ENCODE assay signal across 9 cellular contexts in the genomic region with DNA sequence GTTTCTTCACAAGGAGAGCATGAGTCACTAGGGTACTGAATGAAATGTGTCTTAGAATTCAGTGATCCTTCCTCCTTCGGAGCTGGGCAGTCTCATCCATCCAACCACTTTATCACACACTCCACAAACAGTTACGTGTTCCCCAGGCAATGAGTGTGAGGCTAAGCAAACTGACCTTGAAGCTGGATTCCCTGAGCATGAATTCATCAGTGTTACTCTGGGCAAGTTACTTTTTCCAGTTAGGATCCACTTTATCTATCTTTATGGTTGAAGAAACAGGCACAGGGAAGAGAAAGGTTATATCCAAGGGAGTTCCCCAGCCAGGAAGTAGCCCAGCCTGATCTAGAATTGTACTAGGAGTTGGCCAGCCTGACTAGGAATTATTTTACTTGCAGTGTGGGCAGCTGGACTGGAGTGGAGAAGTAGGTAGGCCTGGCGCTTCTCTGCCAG. TPM values are rescaled to one million over a fixed set of nuclear protein-coding genes. Genes with fewer than 3 reads are reported as not detected.
A peak's percentile ranks its signal among the peaks of the same experiment; 100 is the strongest.
DNase-seq lines count a peak whose midpoint lies in the region; ATAC-seq, FAIRE-seq and TF ChIP-seq lines count a peak whose summit lies in the region.
"Had no signal": no experiment of that assay in that cellular context is flagged by ENCODE, and none has a peak within 500 bp of the region (broad histone marks: within the 10 kb centered on the region; RNA-seq: fewer than 3 reads in every experiment).

No MANE protein-coding gene starts in this region.

- TF ChIP-seq POLR2A in GM12891 (IDR thresholded peaks at IDR 0.05; ENCODE audit: low read depth, low read length), result no peak

- no peak for TF ChIP-seq CTCF in retinal pigment epithelial cell (conservative IDR thresholded peaks at IDR 0.05; ENCODE audit: low read depth, low read length)

- intact Hi-C loops in Right ventricle myocardium superior (cut with DNase I), result no loop called here

- peak; percentile 68 for ATAC-seq in Right ventricle myocardium superior (ENCODE audit: poor library complexity)
- ATAC-seq in GM18861 (IDR thresholded peaks at IDR 0.05; ENCODE audit: unreplicated experiment), result no peak
- ATAC-seq in GM18870 (IDR thresholded peaks at IDR 0.05; ENCODE audit: unreplicated experiment), result no peak

- H3K4me1 ChIP-seq in adipocyte (ENCODE audit: control insufficient read depth, insufficient read depth, low read length), result peaks cover 7% of the 10 kb centered on the region

- H3K9ac ChIP-seq in adipocyte (ENCODE audit: low read length), result no peak overlapping the region

- H3K27me3 ChIP-seq in adipocyte (replicated peaks; ENCODE audit: control insufficient read depth, insufficient read depth, low read length), result peaks cover 2% of the 10 kb centered on the region

- no peaks in the 10 kb centered on the region for H3K36me3 ChIP-seq in adipocyte (ENCODE audit: control insufficient read depth, insufficient read depth, low read length, severe bottlenecking)

- H3K9me3 ChIP-seq in adipocyte (ENCODE audit: control insufficient read depth, low read length), result no peaks in the 10 kb centered on the region

- H3K4me3 ChIP-seq in adipocyte (ENCODE audit: low read length), result no peak overlapping the region
- no peak overlapping the region for H3K4me3 ChIP-seq in retinal pigment epithelial cell (ENCODE audit: low read length)

- DNase-seq in ELR (ENCODE audit: low read depth), result peak; percentile 55
- peak; percentile 64 for DNase-seq in adipocyte (ENCODE audit: low read depth)
- DNase-seq in Right ventricle myocardium superior, result no peak
- DNase-seq in retinal pigment epithelial cell (ENCODE audit: low read depth), result peak; percentile 19
- DNase-seq in GM12891 (ENCODE audit: insufficient read length, low spot score), result no peak
- no peak for DNase-seq in NCI-H524 (lab: John Stamatoyannopoulos, UW)
- DNase-seq: nucleus accumbens had no signal

- no peak for FAIRE-seq in GM12891 (lab: Jason Lieb, UNC)

TF ChIP-seq in GM12891, 5 proteins besides CTCF, POLR2A, EP300 and RAD21:
- TF ChIP-seq SPI1 (IDR thresholded peaks at IDR 0.05; ENCODE audit: low read depth, low read length) (no peak), POU2F2 (IDR thresholded peaks at IDR 0.05; ENCODE audit: low read depth, low read length) (no peak), PAX5 (IDR thresholded peaks at IDR 0.05; ENCODE audit: insufficient read depth, low read length, severe bottlenecking) (no peak)
TF ChIP-seq in GM12891: peak in this region for 0.

RNA-seq across cellular contexts. Expression of a gene that starts 17.1 kb away (rescaled TPM):
- not detected for total RNA-seq in Right ventricle myocardium superior
- 0.15 TPM for polyA plus RNA-seq in GM12891 (2012; ENCODE audit: low read depth, missing spikeins)

Comparison
In these comparisons a context has a peak if more than half of its experiments do, and no peak if none do; other contexts are left out.
1. DNase-seq: peak in ELR (single experiment), adipocyte (single experiment) and retinal pigment epithelial cell (single experiment); none in Right ventricle myocardium superior (single experiment), GM12891 (single experiment) and NCI-H524 (0 of 2).